22 cellular contexts compared by ENCODE assay signal in the genomic region with DNA sequence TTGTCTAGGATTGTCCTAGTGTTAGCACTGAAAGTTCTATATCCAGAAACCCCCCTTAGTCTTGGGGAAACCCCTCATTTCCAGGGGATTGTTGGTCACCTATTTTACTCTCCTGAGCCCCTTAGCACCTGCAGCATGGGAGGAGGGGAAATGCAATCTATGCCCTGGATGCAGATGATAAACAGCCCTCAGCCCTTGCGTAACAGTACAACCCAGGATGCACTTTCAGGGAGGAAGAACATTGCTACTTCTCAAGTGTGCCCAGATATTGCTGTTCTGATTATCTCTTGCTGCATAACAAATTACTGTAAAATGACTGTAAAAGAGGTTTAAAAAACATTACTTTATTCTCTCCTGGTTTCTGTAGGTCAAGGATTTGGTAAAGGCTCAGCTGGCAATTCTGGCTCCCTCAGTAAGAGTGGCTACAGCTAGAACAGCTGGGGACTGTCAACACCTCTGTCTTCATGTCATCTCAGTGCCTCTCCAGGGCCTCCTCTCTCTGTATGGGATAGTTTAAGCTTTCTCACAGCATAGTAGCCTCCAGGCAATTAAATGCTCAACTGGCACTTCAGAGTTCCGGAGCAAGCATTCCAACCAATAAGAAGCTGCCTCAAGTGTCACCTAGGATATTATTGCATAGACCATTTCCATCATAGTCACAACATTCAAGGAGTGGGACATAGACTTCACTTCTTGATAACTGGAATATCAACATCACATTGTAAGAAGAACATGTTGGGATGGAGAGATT.
"Had no signal": no experiment of that assay in that cellular context is flagged by ENCODE, and none has a peak within 500 bp of the region (broad histone marks: within the 10 kb centered on the region; RNA-seq: fewer than 3 reads in every experiment).

No MANE protein-coding gene starts in this region.

- ATAC-seq: activated naive CD8-positive, alpha-beta T cell treated with anti-CD3 and anti-CD28 coated beads, Interleukin-2, amount 50 U/mL, for 24 hours; activated T-cell treated with anti-CD3 and anti-CD28 coated beads, Interleukin-2, amount 50 U/mL, for 4 hours; gastrocnemius medialis; naive thymus-derived CD4-positive, alpha-beta T cell had no signal

- H3K27ac Mint-ChIP-seq: activated naive CD4-positive, alpha-beta T cell treated with anti-CD3 and anti-CD28 coated beads for 36 hours; activated naive CD8-positive, alpha-beta T cell treated with anti-CD3 and anti-CD28 coated beads, Interleukin-2, amount 50 U/mL, for 24 hours; memory B cell; naive thymus-derived CD4-positive, alpha-beta T cell; neural progenitor cell; stimulated activated naive CD8-positive, alpha-beta T cell treated with anti-CD3 and anti-CD28 coated beads, Interleukin-15, Interleukin-2, amounts not matched to agents 100 ng/mL and 50 ng/mL, for 24 hours had no signal

- H3K9me3 Mint-ChIP-seq: activated naive CD4-positive, alpha-beta T cell treated with anti-CD3 and anti-CD28 coated beads for 36 hours; activated naive CD8-positive, alpha-beta T cell treated with anti-CD3 and anti-CD28 coated beads, Interleukin-2, amount 50 U/mL, for 24 hours; activated T-cell treated with anti-CD3 and anti-CD28 coated beads, Interleukin-2, amount 50 U/mL, for 4 hours; memory B cell; naive thymus-derived CD4-positive, alpha-beta T cell; neural progenitor cell; stimulated activated naive CD8-positive, alpha-beta T cell treated with anti-CD3 and anti-CD28 coated beads, Interleukin-15, Interleukin-2, amounts not matched to agents 100 ng/mL and 50 ng/mL, for 24 hours had no signal

- H3K4me1 ChIP-seq: gastrocnemius medialis, left ventricle myocardium inferior, neural progenitor cell, psoas muscle, uterus had no signal

- H3K9ac ChIP-seq: neural progenitor cell had no signal

- H3K4me2 ChIP-seq: neural progenitor cell had no signal

- H3K27ac ChIP-seq: brain microvascular endothelial cell, gastrocnemius medialis, left ventricle myocardium inferior, neural progenitor cell, psoas muscle, skin epidermis, tibial nerve, uterus had no signal

- H3K27me3 ChIP-seq: brain microvascular endothelial cell, gastrocnemius medialis, neural progenitor cell, tibial nerve, uterus had no signal

- H3K9me3 ChIP-seq: gastrocnemius medialis, left ventricle myocardium inferior, psoas muscle, tibial nerve, uterus had no signal

- H2AFZ ChIP-seq: neural progenitor cell had no signal

- H3K36me3 ChIP-seq: brain microvascular endothelial cell, gastrocnemius medialis, left ventricle myocardium inferior, neural progenitor cell, tibial nerve, uterus had no signal

- H3K36me3 Mint-ChIP-seq: memory B cell, neural progenitor cell had no signal

- DNase-seq: activated CD4-positive, alpha-beta T cell treated with anti-CD3 and anti-CD28 coated beads, Interleukin-2, amount 50 U/mL, for 1 hour; activated CD4-positive, CD25-positive, alpha-beta regulatory T cell treated with anti-CD3 and anti-CD28 coated beads, Interleukin-2, amount 50 U/mL, for 72 hours; activated CD8-positive, alpha-beta memory T cell treated with anti-CD3 and anti-CD28 coated beads, Interleukin-2, amount 50 U/mL, for 4 hours; activated naive CD4-positive, alpha-beta T cell treated with anti-CD3 and anti-CD28 coated beads for 36 hours; activated naive CD8-positive, alpha-beta T cell treated with anti-CD3 and anti-CD28 coated beads, Interleukin-2, amount 50 U/mL, for 24 hours; activated T-cell treated with anti-CD3 and anti-CD28 coated beads, Interleukin-2, amount 50 U/mL, for 4 hours; aorta; brain microvascular endothelial cell; cerebellar nuclear complex; effector CD4-positive, alpha-beta T cell; gastrocnemius medialis; head of caudate nucleus; left ventricle myocardium inferior; naive thymus-derived CD4-positive, alpha-beta T cell; psoas muscle; right cardiac atrium; uterus had no signal

- H3K4me3 ChIP-seq: gastrocnemius medialis, left ventricle myocardium inferior, neural progenitor cell, psoas muscle, skin epidermis, tibial nerve, uterus had no signal
